ENCODE assay signal across 18 cellular contexts in genomic region chr18:50750546-50750945, GRCh38.
DNase-seq lines count a peak whose midpoint lies in the region; TF ChIP-seq lines count a peak whose summit lies in the region.
"Had no signal": no experiment of that assay in that cellular context is flagged by ENCODE, and none has a peak within 500 bp of the region (broad histone marks: within the 10 kb centered on the region; RNA-seq: fewer than 3 reads in every experiment).

No MANE protein-coding gene starts in this region.

- no peak overlapping the region for H3K4me2 ChIP-seq in mesendoderm (ENCODE audit: low read length)

- no peak overlapping the region for H3K27ac Mint-ChIP-seq in osteocyte (ENCODE audit: unreplicated experiment)
- H3K27ac Mint-ChIP-seq: CD4-positive, alpha-beta memory T cell had no signal

- no peaks in the 10 kb centered on the region for H3K9me3 Mint-ChIP-seq in osteocyte (ENCODE audit: unreplicated experiment)

- H3K4me3 Mint-ChIP-seq in osteocyte (ENCODE audit: unreplicated experiment), result no peak overlapping the region
- H3K4me3 Mint-ChIP-seq: CD4-positive, alpha-beta memory T cell had no signal

- peak overlapping the region; percentile 38 for H3K56ac ChIP-seq in mesendoderm (ENCODE audit: low read length)

- no peaks in the 10 kb centered on the region for H3K36me3 ChIP-seq in NT2/D1 (ENCODE audit: insufficient read depth, insufficient read length, low read length)
- H3K36me3 ChIP-seq in WERI-Rb-1, result no peaks in the 10 kb centered on the region
- H3K36me3 ChIP-seq in mesendoderm (ENCODE audit: control insufficient read depth, insufficient read depth, low read length), result no peaks in the 10 kb centered on the region
- H3K36me3 ChIP-seq in Peyer's patch, result no peaks in the 10 kb centered on the region

- peak overlapping the region; percentile 61 for H3K9ac ChIP-seq in NT2/D1 (ENCODE audit: insufficient read length, low read depth)
- no peak overlapping the region for H3K9ac ChIP-seq in mesendoderm (ENCODE audit: low read length)

- no peak overlapping the region for H3K18ac ChIP-seq in mesendoderm (ENCODE audit: low read length)

- no peaks in the 10 kb centered on the region for H3K4me1 Mint-ChIP-seq in osteocyte (ENCODE audit: unreplicated experiment)
- H3K4me1 Mint-ChIP-seq: CD4-positive, alpha-beta memory T cell had no signal

- no peak overlapping the region for H3K4ac ChIP-seq in mesendoderm (ENCODE audit: low read depth, low read length)

- H2BK120ac ChIP-seq in mesendoderm (ENCODE audit: low read depth, low read length), result no peak overlapping the region

- TF ChIP-seq POLR2A in Peyer's patch (IDR thresholded peaks at IDR 0.05), result no peak

- no peak overlapping the region for H2AK5ac ChIP-seq in mesendoderm (ENCODE audit: low read length)

- TF ChIP-seq CTCF in WERI-Rb-1 (IDR thresholded peaks at IDR 0.05; ENCODE audit: low read depth, low read length), result no peak
- TF ChIP-seq CTCF in osteocyte (IDR thresholded peaks at IDR 0.05), result no peak
- no peak for TF ChIP-seq CTCF in Peyer's patch (IDR thresholded peaks at IDR 0.05)

- H3K27me3 ChIP-seq in NT2/D1 (ENCODE audit: insufficient read depth, insufficient read length) (no peaks in the 10 kb centered on the region), WERI-Rb-1 (ENCODE audit: insufficient read depth, low read depth, severe bottlenecking) (no peaks in the 10 kb centered on the region), mesendoderm (ENCODE audit: insufficient read depth, low read length, poor library complexity) (no peaks in the 10 kb centered on the region), Peyer's patch (no peaks in the 10 kb centered on the region)

- no peaks in the 10 kb centered on the region for H3K79me1 ChIP-seq in mesendoderm (ENCODE audit: low read length)

- H3K4me3 ChIP-seq in NT2/D1 (ENCODE audit: insufficient read length, low read depth) (no peak overlapping the region), WERI-Rb-1 (ENCODE audit: low read depth, low read length) (no peak overlapping the region), mesendoderm (ENCODE audit: low read length) (no peak overlapping the region), Peyer's patch (no peak overlapping the region)

- H3K23ac ChIP-seq in mesendoderm (ENCODE audit: low read length), result no peak overlapping the region

- no peak overlapping the region for H2BK15ac ChIP-seq in mesendoderm (replicated peaks; ENCODE audit: low read depth)

- H3K9me3 ChIP-seq in NT2/D1 (ENCODE audit: insufficient read depth, low read length) (peaks cover 14% of the 10 kb centered on the region; the same call in 1 of the 2 replicates), WERI-Rb-1 (ENCODE audit: severe bottlenecking) (no peaks in the 10 kb centered on the region), Peyer's patch (no peaks in the 10 kb centered on the region)

- H3K36me3 Mint-ChIP-seq in osteocyte (ENCODE audit: unreplicated experiment), result no peaks in the 10 kb centered on the region
- H3K36me3 Mint-ChIP-seq: CD4-positive, alpha-beta memory T cell had no signal

- peak overlapping the region; percentile 90 for H3K27ac ChIP-seq in WERI-Rb-1
- no peak overlapping the region for H3K27ac ChIP-seq in mesendoderm (ENCODE audit: low read depth, low read length)
- no peak overlapping the region for H3K27ac ChIP-seq in Peyer's patch

- H2BK5ac ChIP-seq in mesendoderm (ENCODE audit: low read length), result no peak overlapping the region

- H3K79me2 ChIP-seq in mesendoderm (ENCODE audit: control insufficient read depth, insufficient read depth, low read length), result no peaks in the 10 kb centered on the region

- no peak for DNase-seq in NT2/D1 (ENCODE audit: low read depth, low spot score)
- DNase-seq in WERI-Rb-1, result no peak
- DNase-seq in mesendoderm, result no peak
- peak; percentile 42 for DNase-seq in osteocyte (ENCODE audit: extremely low spot score, unreplicated experiment)
- no peak for DNase-seq in Peyer's patch
- no peak for DNase-seq in stimulated activated CD4-positive, alpha-beta T cell treated with anti-CD3 and anti-CD28 coated beads, Interleukin-2, amount 100 ng/mL, for 24 hours
- no peak for DNase-seq in T1000 (lab: John Stamatoyannopoulos, UW)
- no peak for DNase-seq in NCI-H187 treated with DMSO at 0.1 percent for 48 hours (lab: John Stamatoyannopoulos, UW)
- DNase-seq: C1 segment of cervical spinal cord; Calu3; CD4-positive, alpha-beta memory T cell; COR-L47; DMS53; DMS79 treated with DMSO at 0.1 percent for 48 hours; GF-D8; GOT3; H7; HCEC 1CT had no signal

- H3K4me1 ChIP-seq in NT2/D1 (ENCODE audit: insufficient read depth, insufficient read length) (peaks cover 7% of the 10 kb centered on the region), mesendoderm (ENCODE audit: control insufficient read depth, low read depth, low read length) (peaks cover 14% of the 10 kb centered on the region), Peyer's patch (no peaks in the 10 kb centered on the region)

- H4K5ac ChIP-seq in mesendoderm (ENCODE audit: low read length), result no peak overlapping the region

- H4K8ac ChIP-seq in mesendoderm (ENCODE audit: low read depth, low read length), result no peak overlapping the region

- H3K27me3 Mint-ChIP-seq in osteocyte (ENCODE audit: unreplicated experiment), result no peaks in the 10 kb centered on the region

- no CpG with 5 or more reads among the region's 2 CpGs for WGBS in mesendoderm (ENCODE audit: extremely low coverage, insufficient coverage, low lambda C conversion rate)
